Comparison of ENCODE assay signal across 21 cellular contexts in genomic region chr5:115486728-115487127, GRCh38. TPM values are rescaled to one million over a fixed set of nuclear protein-coding genes. Genes with fewer than 3 reads are reported as not detected.
DNase-seq lines count a peak whose midpoint lies in the region; ATAC-seq, FAIRE-seq and TF ChIP-seq lines count a peak whose summit lies in the region.
"Had no signal": no experiment of that assay in that cellular context is flagged by ENCODE, and none has a peak within 500 bp of the region (broad histone marks: within the 10 kb centered on the region; RNA-seq: fewer than 3 reads in every experiment).

No MANE protein-coding gene starts in this region.

- no peak overlapping the region for H3K27ac Mint-ChIP-seq in CD4-positive, alpha-beta memory T cell
- H3K27ac Mint-ChIP-seq: CD4-positive, alpha-beta T cell; IgD-negative memory B cell had no signal

- FAIRE-seq in GM12892 (lab: Jason Lieb, UNC) (peak; percentile 5), H1 (lab: Jason Lieb, UNC) (peak; percentile 42)
- FAIRE-seq: A204.1, HepG2 had no signal

- H4K5ac ChIP-seq in H1 (ENCODE audit: insufficient read length, low read depth, low read length) = no peak overlapping the region

- no peaks in the 10 kb centered on the region; a peak in 1 of 7 replicates for H3K27me3 ChIP-seq in H1 (replicated peaks in 1 of 4; ENCODE audit: control insufficient read depth in 3 of 4, extremely low read depth in 1 of 4, insufficient read depth in 3 of 4, low read length in 3 of 4)
- H3K27me3 ChIP-seq in CD4-positive, alpha-beta memory T cell (ENCODE audit: insufficient read depth, low read length) = no peaks in the 10 kb centered on the region
- H3K27me3 ChIP-seq: BE2C had no signal

- no peak overlapping the region for H4K91ac ChIP-seq in H1 (replicated peaks; ENCODE audit: insufficient read length, low read length)

- no peaks in the 10 kb centered on the region for H4K20me1 ChIP-seq in H1 (replicated peaks in 1 of 2; ENCODE audit: control insufficient read depth in 1 of 2, insufficient read depth in 2 of 2, low read length in 2 of 2)

- H3K27ac ChIP-seq in HEK293 (ENCODE audit: extremely low read depth, low read depth, low read length) = no peak overlapping the region
- H3K27ac ChIP-seq in H1 (ENCODE audit: low read depth, low read length) = no peak overlapping the region
- no peak overlapping the region for H3K27ac ChIP-seq in CD4-positive, alpha-beta memory T cell (ENCODE audit: low read depth, low read length)
- H3K27ac ChIP-seq: GM23248 had no signal

- ATAC-seq in mucosa of descending colon = peak; percentile 28
- no peak for ATAC-seq in GM21381 (IDR thresholded peaks at IDR 0.05; ENCODE audit: unreplicated experiment)
- ATAC-seq: HCT116, HepG2 had no signal

- no peak overlapping the region for H3K56ac ChIP-seq in H1 (replicated peaks; ENCODE audit: insufficient read length, low read depth, low read length)

- TF ChIP-seq CTCF in HEK293 (tag by site-specific recombination; IDR thresholded peaks at IDR 0.05) = no peak
- TF ChIP-seq CTCF in H1 (IDR thresholded peaks at IDR 0.05; ENCODE audit: control extremely low read depth in 1 of 3, insufficient read depth in 1 of 3, low read depth in 1 of 3, low read length in 3 of 3) = no peak
- TF ChIP-seq CTCF in mucosa of descending colon (IDR thresholded peaks at IDR 0.05) = no peak

- no peaks in the 10 kb centered on the region for H3K4me1 Mint-ChIP-seq in CD4-positive, alpha-beta memory T cell

- TF ChIP-seq POLR2A in GM12892 (IDR thresholded peaks at IDR 0.05; ENCODE audit: low read depth, low read length) (no peak), H1 (IDR thresholded peaks at IDR 0.05; ENCODE audit: control extremely low read depth in 1 of 2, low read depth in 2 of 2, low read length in 2 of 2) (no peak)

- no peaks in the 10 kb centered on the region for H3K9me3 Mint-ChIP-seq in CD4-positive, alpha-beta memory T cell
- H3K9me3 Mint-ChIP-seq: CD4-positive, alpha-beta T cell; IgD-negative memory B cell had no signal

- DNase-seq in GM12892 (ENCODE audit: insufficient read length) = no peak
- DNase-seq in H1 (ENCODE audit: low read depth in 1 of 2, low spot score in 2 of 2) = no peak
- DNase-seq in mucosa of descending colon = no peak
- DNase-seq in pons (ENCODE audit: low spot score) = no peak
- DNase-seq in NCI-H2196 treated with DMSO at 0.1 percent for 48 hours (lab: John Stamatoyannopoulos, UW; ENCODE audit: unreplicated experiment) = no peak
- no peak for DNase-seq in CD4-positive, alpha-beta memory T cell
- DNase-seq: ACHN; BE2C; C1 segment of cervical spinal cord; CD4-positive, alpha-beta T cell; DMS153; DMS79; GDM1; GM23248; H7 had no signal

- no peak overlapping the region for H3K4me2 ChIP-seq in H1 (ENCODE audit: insufficient read depth in 1 of 2, low read depth in 2 of 2, low read length in 2 of 2)

- H3K9me3 ChIP-seq in HEK293 (ENCODE audit: control insufficient read depth, insufficient read depth, low read depth, low read length) = no peaks in the 10 kb centered on the region
- H3K9me3 ChIP-seq in H1 (ENCODE audit: insufficient read depth in 2 of 2, low read depth in 1 of 2, low read length in 1 of 2) = no peaks in the 10 kb centered on the region
- H3K9me3 ChIP-seq in mucosa of descending colon = no peaks in the 10 kb centered on the region
- no peaks in the 10 kb centered on the region for H3K9me3 ChIP-seq in CD4-positive, alpha-beta memory T cell (ENCODE audit: control insufficient read depth in 1 of 2, low read length in 2 of 2)
- H3K9me3 ChIP-seq: BE2C had no signal

- no peak overlapping the region for H3K23ac ChIP-seq in H1 (ENCODE audit: insufficient read length)

- H3K36me3 Mint-ChIP-seq in CD4-positive, alpha-beta memory T cell = no peaks in the 10 kb centered on the region
- H3K36me3 Mint-ChIP-seq: IgD-negative memory B cell had no signal

- H3K4me3 ChIP-seq in HEK293 (ENCODE audit: low read depth, low read length) (no peak overlapping the region), H1 (ENCODE audit: extremely low read depth in 1 of 4, insufficient read depth in 2 of 4, low read depth in 3 of 4, low read length in 4 of 4) (no peak overlapping the region), mucosa of descending colon (no peak overlapping the region)
- H3K4me3 ChIP-seq in CD4-positive, alpha-beta memory T cell (ENCODE audit: low read length in 2 of 2) = no peak overlapping the region
- H3K4me3 ChIP-seq: GM23248 had no signal

- TF ChIP-seq EP300 in H1 (IDR thresholded peaks at IDR 0.05; ENCODE audit: borderline replicate concordance in 1 of 2, low read depth in 2 of 2, low read length in 2 of 2) = no peak

- peaks cover 0 to 6% of the 10 kb centered on the region in 2 donors for H3K27me3 Mint-ChIP-seq in CD4-positive, alpha-beta memory T cell
- H3K27me3 Mint-ChIP-seq: IgD-negative memory B cell had no signal

- no peak overlapping the region for H2BK15ac ChIP-seq in H1 (ENCODE audit: low read length)

- H3K36me3 ChIP-seq in HEK293 (ENCODE audit: control insufficient read depth in 2 of 2, insufficient read depth in 1 of 2, low read length in 2 of 2) = no peaks in the 10 kb centered on the region
- H3K36me3 ChIP-seq in H1 (ENCODE audit: control insufficient read depth in 2 of 4, insufficient read depth in 4 of 4, low read length in 3 of 4) = no peaks in the 10 kb centered on the region
- H3K36me3 ChIP-seq in mucosa of descending colon (ENCODE audit: low read depth) = no peaks in the 10 kb centered on the region
- no peaks in the 10 kb centered on the region for H3K36me3 ChIP-seq in CD4-positive, alpha-beta memory T cell (ENCODE audit: insufficient read depth, low read length)
- H3K36me3 ChIP-seq: BE2C had no signal

- no peak overlapping the region for H3K14ac ChIP-seq in H1 (ENCODE audit: insufficient read length)

- no peak overlapping the region for H2BK5ac ChIP-seq in H1 (ENCODE audit: low read depth, low read length)

- H2BK120ac ChIP-seq in H1 (replicated peaks; ENCODE audit: low read depth, low read length) = no peak overlapping the region

- no peak overlapping the region for H2AFZ ChIP-seq in H1 (ENCODE audit: low read length)
- H2AFZ ChIP-seq: GM23248 had no signal

- no peak overlapping the region for H4K8ac ChIP-seq in H1 (ENCODE audit: extremely low read depth, insufficient read depth, low read length)

- no peak overlapping the region for H3K4me3 Mint-ChIP-seq in CD4-positive, alpha-beta memory T cell
- H3K4me3 Mint-ChIP-seq: CD4-positive, alpha-beta T cell; IgD-negative memory B cell had no signal

- no peak overlapping the region for H2BK12ac ChIP-seq in H1 (ENCODE audit: low read depth, low read length)

- no peak overlapping the region for H2AK5ac ChIP-seq in H1 (ENCODE audit: low read depth, low read length)

- POLR2A ChIA-PET in HEK293 (lab: Yijun Ruan, JAX) = no interaction called here
- POLR2A ChIA-PET in H1 (lab: Charles Lee; ENCODE audit: partially characterized antibody) = no interaction called here
- POLR2A ChIA-PET in CD4-positive, alpha-beta memory T cell (lab: Charles Lee; ENCODE audit: partially characterized antibody) = no interaction called here

- H2BK20ac ChIP-seq in H1 (ENCODE audit: low read length) = no peak overlapping the region

- H3K79me1 ChIP-seq in H1 (ENCODE audit: low read depth, low read length) = no peaks in the 10 kb centered on the region

- H3K9ac ChIP-seq in H1 (replicated peaks in 1 of 4; ENCODE audit: extremely low read depth in 1 of 4, low read depth in 3 of 4, low read length in 3 of 4) = no peak overlapping the region
- H3K9ac ChIP-seq: GM23248 had no signal

- TF ChIP-seq RAD21 in H1 (IDR thresholded peaks at IDR 0.05 in 1 of 2, conservative IDR thresholded peaks at IDR 0.05 in 1 of 2; ENCODE audit: low read depth in 2 of 2, low read length in 2 of 2) = no peak

- 68% methylated on average over 2 of the region's 2 CpGs; no CpG with 5 or more reads in 1 of the 2 experiments for WGBS in H1 (ENCODE audit: extremely low coverage in 1 of 2, insufficient coverage in 1 of 2, insufficient read length in 1 of 2, insufficient replicate concordance in 2 of 2, low coverage in 1 of 2, low lambda C conversion rate in 2 of 2, missing lambda C conversion rate in 1 of 2), 2 experiments

- no peak overlapping the region for H3K4ac ChIP-seq in H1 (replicated peaks; ENCODE audit: insufficient read length, low read depth, low read length)

- no peak overlapping the region for H3K18ac ChIP-seq in H1 (ENCODE audit: extremely low read depth, low read length)

- CTCF ChIA-PET in HEK293 (lab: Yijun Ruan, JAX) = interaction anchor here (1.0 kb wide), 1 partner anchor 88 kb away, joined by 4 read pairs; no protein-coding TSS in a partner anchor
- CTCF ChIA-PET in H1 (lab: Charles Lee; ENCODE audit: partially characterized antibody) = no interaction called here
- CTCF ChIA-PET in CD4-positive, alpha-beta memory T cell (lab: Charles Lee; ENCODE audit: partially characterized antibody) = interaction anchor here (1.0 kb wide), 1 partner anchor 11 kb away, joined by 3 read pairs; no protein-coding TSS in a partner anchor

- intact Hi-C loops in mucosa of descending colon (cut with DNase I, micrococcal nuclease) = no loop called here
- intact Hi-C loops in CD4-positive, alpha-beta memory T cell (cut with micrococcal nuclease) = no loop called here

- H3K4me1 ChIP-seq in HEK293 (ENCODE audit: control insufficient read depth, insufficient read depth, low read length) = no peaks in the 10 kb centered on the region
- H3K4me1 ChIP-seq in H1 (replicated peaks in 1 of 4; ENCODE audit: control insufficient read depth in 3 of 4, insufficient read depth in 4 of 4, low read length in 3 of 4) = peaks cover 0 to 3% (median 0%) of the 10 kb centered on the region in 4 experiments; a peak in 1 of 7 replicates
- H3K4me1 ChIP-seq in mucosa of descending colon (ENCODE audit: low read depth) = no peaks in the 10 kb centered on the region
- H3K4me1 ChIP-seq in CD4-positive, alpha-beta memory T cell (ENCODE audit: insufficient read depth, low read length) = no peaks in the 10 kb centered on the region
- H3K4me1 ChIP-seq: BE2C had no signal

- H3K23me2 ChIP-seq in H1 (ENCODE audit: low read depth, low read length) = no peaks in the 10 kb centered on the region

- no peaks in the 10 kb centered on the region for H3K79me2 ChIP-seq in H1 (ENCODE audit: control insufficient read depth in 1 of 2, insufficient read depth in 2 of 2, low read length in 2 of 2)

TF ChIP-seq in H1, 55 proteins besides CTCF, POLR2A, EP300 and RAD21 (continues in another document):
- TF ChIP-seq CEBPB (IDR thresholded peaks at IDR 0.05; ENCODE audit: low read depth, low read length) = no peak

RNA-seq across cellular contexts. Expression of gene FEM1C, which starts 57.8 kb away (rescaled TPM):
- polyA plus RNA-seq in GM12892 (2012; ENCODE audit: missing spikeins) = 11.9 TPM
- total RNA-seq in H1 (2021; fragmentation: NEBNext Ultra II Directional; extraction: Animal tissue kit (Norgen Biotek cat#: 25700)) = 16.6 and 17.7 TPM in 2 replicates
- polyA plus RNA-seq in H1 (2011; rRNA removed) = 2.7 and 4.4 TPM in 2 replicates
- polyA plus RNA-seq in H1 (2011; cell fraction: cytosol; rRNA removed) = 5.8 TPM
- polyA plus RNA-seq in H1 (2011; cell fraction: nucleus; rRNA removed) = 1.8 TPM
- 4.0 to 8.3 TPM (median 5.0 TPM) in 4 replicates for polyA plus RNA-seq in H1 (2012, experiment 1 of 2)
- polyA plus RNA-seq in H1 (2012, experiment 2 of 2) = 0.60 TPM
- polyA plus RNA-seq in H1 (2013, experiment 1 of 2) = 6.3 TPM
- polyA plus RNA-seq in H1 (2013, experiment 2 of 2) = 6.1 TPM
- 16.7 and 20.9 TPM in 2 replicates for polyA minus RNA-seq in H1 (2011; rRNA and poly(A)+ RNA removed)
- polyA minus RNA-seq in H1 (2011; cell fraction: cytosol; rRNA and poly(A)+ RNA removed) = 10.4 TPM
- 15.9 TPM for polyA minus RNA-seq in H1 (2011; cell fraction: nucleus; rRNA and poly(A)+ RNA removed)
- total RNA-seq in mucosa of descending colon = 10 to 100 TPM; 31.1 to 37.7 (median 33.5) TPM
- total RNA-seq in CD4-positive, alpha-beta memory T cell = 10 to 100 TPM; 17.4 to 19.7 TPM
- polyA plus RNA-seq in CD4-positive, alpha-beta memory T cell = 1 to 10 TPM; 2.3 to 3.8 TPM
